In the genomic region with DNA sequence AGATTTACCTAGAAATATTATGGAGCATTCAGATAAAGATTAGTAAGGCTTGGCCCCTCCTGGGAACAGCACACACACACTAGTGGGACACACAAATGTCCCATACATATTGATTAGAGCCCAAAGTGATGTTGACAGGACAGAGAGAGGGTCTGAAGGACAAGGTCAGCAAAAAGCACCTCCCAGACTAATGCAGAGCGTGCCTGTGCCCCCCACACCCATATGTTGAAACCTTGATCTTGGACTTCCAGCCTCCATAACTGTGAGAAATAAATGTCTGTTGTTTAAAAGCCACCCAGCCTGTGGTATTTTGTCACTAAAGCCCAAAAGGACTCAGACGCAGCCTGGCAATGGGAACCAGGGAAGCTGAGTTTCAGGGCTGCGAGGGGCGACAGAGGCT, we compare ENCODE assay signal across 1 cellular context.
TF ChIP-seq lines count a peak whose summit lies in the region.

No MANE protein-coding gene starts in this region.

TF ChIP-seq in HepG2, 621 proteins besides CTCF, POLR2A, EP300 and RAD21 (continued from another document and continues in another):
- TF ChIP-seq, protein P1, sequence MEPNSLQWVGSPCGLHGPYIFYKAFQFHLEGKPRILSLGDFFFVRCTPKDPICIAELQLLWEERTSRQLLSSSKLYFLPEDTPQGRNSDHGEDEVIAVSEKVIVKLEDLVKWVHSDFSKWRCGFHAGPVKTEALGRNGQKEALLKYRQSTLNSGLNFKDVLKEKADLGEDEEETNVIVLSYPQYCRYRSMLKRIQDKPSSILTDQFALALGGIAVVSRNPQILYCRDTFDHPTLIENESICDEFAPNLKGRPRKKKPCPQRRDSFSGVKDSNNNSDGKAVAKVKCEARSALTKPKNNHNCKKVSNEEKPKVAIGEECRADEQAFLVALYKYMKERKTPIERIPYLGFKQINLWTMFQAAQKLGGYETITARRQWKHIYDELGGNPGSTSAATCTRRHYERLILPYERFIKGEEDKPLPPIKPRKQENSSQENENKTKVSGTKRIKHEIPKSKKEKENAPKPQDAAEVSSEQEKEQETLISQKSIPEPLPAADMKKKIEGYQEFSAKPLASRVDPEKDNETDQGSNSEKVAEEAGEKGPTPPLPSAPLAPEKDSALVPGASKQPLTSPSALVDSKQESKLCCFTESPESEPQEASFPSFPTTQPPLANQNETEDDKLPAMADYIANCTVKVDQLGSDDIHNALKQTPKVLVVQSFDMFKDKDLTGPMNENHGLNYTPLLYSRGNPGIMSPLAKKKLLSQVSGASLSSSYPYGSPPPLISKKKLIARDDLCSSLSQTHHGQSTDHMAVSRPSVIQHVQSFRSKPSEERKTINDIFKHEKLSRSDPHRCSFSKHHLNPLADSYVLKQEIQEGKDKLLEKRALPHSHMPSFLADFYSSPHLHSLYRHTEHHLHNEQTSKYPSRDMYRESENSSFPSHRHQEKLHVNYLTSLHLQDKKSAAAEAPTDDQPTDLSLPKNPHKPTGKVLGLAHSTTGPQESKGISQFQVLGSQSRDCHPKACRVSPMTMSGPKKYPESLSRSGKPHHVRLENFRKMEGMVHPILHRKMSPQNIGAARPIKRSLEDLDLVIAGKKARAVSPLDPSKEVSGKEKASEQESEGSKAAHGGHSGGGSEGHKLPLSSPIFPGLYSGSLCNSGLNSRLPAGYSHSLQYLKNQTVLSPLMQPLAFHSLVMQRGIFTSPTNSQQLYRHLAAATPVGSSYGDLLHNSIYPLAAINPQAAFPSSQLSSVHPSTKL (CRISPR knock-in tag; IDR thresholded peaks at IDR 0.05), result peak; percentile 62; the same call in 1 of the 2 replicates
- TF ChIP-seq NR2F6 (IDR thresholded peaks at IDR 0.05) (no peak; the same call in 1 of the 2 replicates), NR2F6 (CRISPR knock-in tag; IDR thresholded peaks at IDR 0.05) (0 out of 2 replicates have a peak, but pooled peaks have one; percentile 19), RFX5 (IDR thresholded peaks at IDR 0.05; ENCODE audit: low read depth, low read length) (no peak), SALL1 (CRISPR knock-in tag; IDR thresholded peaks at IDR 0.05) (peak; percentile 80), ZNF292 (CRISPR knock-in tag; IDR thresholded peaks at IDR 0.05; ENCODE audit: borderline replicate concordance, low read depth) (no peak), TRIM24 (CRISPR knock-in tag; IDR thresholded peaks at IDR 0.05) (no peak), JUN (CRISPR knock-in tag; IDR thresholded peaks at IDR 0.05) (no peak), ZNF589 (CRISPR knock-in tag; conservative IDR thresholded peaks at IDR 0.05) (no peak), ZNF124 (CRISPR knock-in tag; IDR thresholded peaks at IDR 0.05) (no peak), CHCHD3 (CRISPR knock-in tag; IDR thresholded peaks at IDR 0.05) (no peak), BCL6 (CRISPR knock-in tag; IDR thresholded peaks at IDR 0.05) (peak; percentile 86), NCOA2 (CRISPR knock-in tag; IDR thresholded peaks at IDR 0.05) (0 out of 2 replicates have a peak, but pooled peaks have one; percentile 20), ATM (IDR thresholded peaks at IDR 0.05; ENCODE audit: borderline replicate concordance) (no peak), CBX1 (IDR thresholded peaks at IDR 0.05; ENCODE audit: low read depth) (no peak), SIX1 (CRISPR knock-in tag; IDR thresholded peaks at IDR 0.05; ENCODE audit: borderline replicate concordance) (no peak), DR1 (CRISPR knock-in tag; IDR thresholded peaks at IDR 0.05) (no peak), BHLHE40 (IDR thresholded peaks at IDR 0.05; ENCODE audit: low read length) (0 out of 2 replicates have a peak, but pooled peaks have one; percentile 11), TBX3 (IDR thresholded peaks at IDR 0.05; ENCODE audit: borderline replicate concordance) (no peak), ZNF792 (CRISPR knock-in tag; IDR thresholded peaks at IDR 0.05) (no peak), REPIN1 (CRISPR knock-in tag; IDR thresholded peaks at IDR 0.05; ENCODE audit: borderline replicate concordance, low read depth) (0 out of 2 replicates have a peak, but pooled peaks have one; percentile 24), CCAR2 (optimal IDR thresholded peaks at IDR 0.05; ENCODE audit: low read depth, low read length) (no peak), ZBTB7A (CRISPR knock-in tag; IDR thresholded peaks at IDR 0.05) (no peak), MAFF (IDR thresholded peaks at IDR 0.05; ENCODE audit: low read depth, low read length) (peak; percentile 55), CREM (IDR thresholded peaks at IDR 0.05) (0 out of 2 replicates have a peak, but pooled peaks have one; percentile 40), CREM (CRISPR knock-in tag; IDR thresholded peaks at IDR 0.05) (no peak), TP53 (CRISPR knock-in tag; conservative IDR thresholded peaks at IDR 0.05) (no peak), ZNF564 (CRISPR knock-in tag; IDR thresholded peaks at IDR 0.05) (no peak), ATRX (CRISPR knock-in tag; IDR thresholded peaks at IDR 0.05; ENCODE audit: borderline replicate concordance) (no peak), NCOA5 (CRISPR knock-in tag; IDR thresholded peaks at IDR 0.05) (no peak), TMF1 (CRISPR knock-in tag; IDR thresholded peaks at IDR 0.05; ENCODE audit: low read depth) (no peak), ZC3H4 (CRISPR knock-in tag; IDR thresholded peaks at IDR 0.05; ENCODE audit: borderline replicate concordance) (no peak), SAP130 (CRISPR knock-in tag; IDR thresholded peaks at IDR 0.05; ENCODE audit: low read depth) (peak; percentile 38; the same call in 1 of the 2 replicates), ZNF781 (CRISPR knock-in tag; IDR thresholded peaks at IDR 0.05; ENCODE audit: borderline replicate concordance, not compliant biosample characterization) (no peak)
- TF ChIP-seq, protein P2, sequence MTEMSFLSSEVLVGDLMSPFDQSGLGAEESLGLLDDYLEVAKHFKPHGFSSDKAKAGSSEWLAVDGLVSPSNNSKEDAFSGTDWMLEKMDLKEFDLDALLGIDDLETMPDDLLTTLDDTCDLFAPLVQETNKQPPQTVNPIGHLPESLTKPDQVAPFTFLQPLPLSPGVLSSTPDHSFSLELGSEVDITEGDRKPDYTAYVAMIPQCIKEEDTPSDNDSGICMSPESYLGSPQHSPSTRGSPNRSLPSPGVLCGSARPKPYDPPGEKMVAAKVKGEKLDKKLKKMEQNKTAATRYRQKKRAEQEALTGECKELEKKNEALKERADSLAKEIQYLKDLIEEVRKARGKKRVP (CRISPR knock-in tag; IDR thresholded peaks at IDR 0.05), result no peak
- TF ChIP-seq, protein P3, sequence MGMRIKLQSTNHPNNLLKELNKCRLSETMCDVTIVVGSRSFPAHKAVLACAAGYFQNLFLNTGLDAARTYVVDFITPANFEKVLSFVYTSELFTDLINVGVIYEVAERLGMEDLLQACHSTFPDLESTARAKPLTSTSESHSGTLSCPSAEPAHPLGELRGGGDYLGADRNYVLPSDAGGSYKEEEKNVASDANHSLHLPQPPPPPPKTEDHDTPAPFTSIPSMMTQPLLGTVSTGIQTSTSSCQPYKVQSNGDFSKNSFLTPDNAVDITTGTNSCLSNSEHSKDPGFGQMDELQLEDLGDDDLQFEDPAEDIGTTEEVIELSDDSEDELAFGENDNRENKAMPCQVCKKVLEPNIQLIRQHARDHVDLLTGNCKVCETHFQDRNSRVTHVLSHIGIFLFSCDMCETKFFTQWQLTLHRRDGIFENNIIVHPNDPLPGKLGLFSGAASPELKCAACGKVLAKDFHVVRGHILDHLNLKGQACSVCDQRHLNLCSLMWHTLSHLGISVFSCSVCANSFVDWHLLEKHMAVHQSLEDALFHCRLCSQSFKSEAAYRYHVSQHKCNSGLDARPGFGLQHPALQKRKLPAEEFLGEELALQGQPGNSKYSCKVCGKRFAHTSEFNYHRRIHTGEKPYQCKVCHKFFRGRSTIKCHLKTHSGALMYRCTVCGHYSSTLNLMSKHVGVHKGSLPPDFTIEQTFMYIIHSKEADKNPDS (CRISPR knock-in tag; IDR thresholded peaks at IDR 0.05), result no peak
- TF ChIP-seq, protein P4, sequence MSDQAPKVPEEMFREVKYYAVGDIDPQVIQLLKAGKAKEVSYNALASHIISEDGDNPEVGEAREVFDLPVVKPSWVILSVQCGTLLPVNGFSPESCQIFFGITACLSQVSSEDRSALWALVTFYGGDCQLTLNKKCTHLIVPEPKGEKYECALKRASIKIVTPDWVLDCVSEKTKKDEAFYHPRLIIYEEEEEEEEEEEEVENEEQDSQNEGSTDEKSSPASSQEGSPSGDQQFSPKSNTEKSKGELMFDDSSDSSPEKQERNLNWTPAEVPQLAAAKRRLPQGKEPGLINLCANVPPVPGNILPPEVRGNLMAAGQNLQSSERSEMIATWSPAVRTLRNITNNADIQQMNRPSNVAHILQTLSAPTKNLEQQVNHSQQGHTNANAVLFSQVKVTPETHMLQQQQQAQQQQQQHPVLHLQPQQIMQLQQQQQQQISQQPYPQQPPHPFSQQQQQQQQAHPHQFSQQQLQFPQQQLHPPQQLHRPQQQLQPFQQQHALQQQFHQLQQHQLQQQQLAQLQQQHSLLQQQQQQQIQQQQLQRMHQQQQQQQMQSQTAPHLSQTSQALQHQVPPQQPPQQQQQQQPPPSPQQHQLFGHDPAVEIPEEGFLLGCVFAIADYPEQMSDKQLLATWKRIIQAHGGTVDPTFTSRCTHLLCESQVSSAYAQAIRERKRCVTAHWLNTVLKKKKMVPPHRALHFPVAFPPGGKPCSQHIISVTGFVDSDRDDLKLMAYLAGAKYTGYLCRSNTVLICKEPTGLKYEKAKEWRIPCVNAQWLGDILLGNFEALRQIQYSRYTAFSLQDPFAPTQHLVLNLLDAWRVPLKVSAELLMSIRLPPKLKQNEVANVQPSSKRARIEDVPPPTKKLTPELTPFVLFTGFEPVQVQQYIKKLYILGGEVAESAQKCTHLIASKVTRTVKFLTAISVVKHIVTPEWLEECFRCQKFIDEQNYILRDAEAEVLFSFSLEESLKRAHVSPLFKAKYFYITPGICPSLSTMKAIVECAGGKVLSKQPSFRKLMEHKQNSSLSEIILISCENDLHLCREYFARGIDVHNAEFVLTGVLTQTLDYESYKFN (CRISPR knock-in tag; conservative IDR thresholded peaks at IDR 0.05), result peak; percentile 72
- TF ChIP-seq, protein P5, sequence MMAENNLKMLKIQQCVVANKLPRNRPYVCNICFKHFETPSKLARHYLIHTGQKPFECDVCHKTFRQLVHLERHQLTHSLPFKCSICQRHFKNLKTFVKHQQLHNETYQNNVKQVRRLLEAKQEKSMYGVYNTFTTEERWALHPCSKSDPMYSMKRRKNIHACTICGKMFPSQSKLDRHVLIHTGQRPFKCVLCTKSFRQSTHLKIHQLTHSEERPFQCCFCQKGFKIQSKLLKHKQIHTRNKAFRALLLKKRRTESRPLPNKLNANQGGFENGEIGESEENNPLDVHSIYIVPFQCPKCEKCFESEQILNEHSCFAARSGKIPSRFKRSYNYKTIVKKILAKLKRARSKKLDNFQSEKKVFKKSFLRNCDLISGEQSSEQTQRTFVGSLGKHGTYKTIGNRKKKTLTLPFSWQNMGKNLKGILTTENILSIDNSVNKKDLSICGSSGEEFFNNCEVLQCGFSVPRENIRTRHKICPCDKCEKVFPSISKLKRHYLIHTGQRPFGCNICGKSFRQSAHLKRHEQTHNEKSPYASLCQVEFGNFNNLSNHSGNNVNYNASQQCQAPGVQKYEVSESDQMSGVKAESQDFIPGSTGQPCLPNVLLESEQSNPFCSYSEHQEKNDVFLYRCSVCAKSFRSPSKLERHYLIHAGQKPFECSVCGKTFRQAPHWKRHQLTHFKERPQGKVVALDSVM (CRISPR knock-in tag; IDR thresholded peaks at IDR 0.05), result no peak
- TF ChIP-seq, protein P6, sequence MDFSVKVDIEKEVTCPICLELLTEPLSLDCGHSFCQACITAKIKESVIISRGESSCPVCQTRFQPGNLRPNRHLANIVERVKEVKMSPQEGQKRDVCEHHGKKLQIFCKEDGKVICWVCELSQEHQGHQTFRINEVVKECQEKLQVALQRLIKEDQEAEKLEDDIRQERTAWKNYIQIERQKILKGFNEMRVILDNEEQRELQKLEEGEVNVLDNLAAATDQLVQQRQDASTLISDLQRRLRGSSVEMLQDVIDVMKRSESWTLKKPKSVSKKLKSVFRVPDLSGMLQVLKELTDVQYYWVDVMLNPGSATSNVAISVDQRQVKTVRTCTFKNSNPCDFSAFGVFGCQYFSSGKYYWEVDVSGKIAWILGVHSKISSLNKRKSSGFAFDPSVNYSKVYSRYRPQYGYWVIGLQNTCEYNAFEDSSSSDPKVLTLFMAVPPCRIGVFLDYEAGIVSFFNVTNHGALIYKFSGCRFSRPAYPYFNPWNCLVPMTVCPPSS (IDR thresholded peaks at IDR 0.05), result no peak
- TF ChIP-seq, protein P7, sequence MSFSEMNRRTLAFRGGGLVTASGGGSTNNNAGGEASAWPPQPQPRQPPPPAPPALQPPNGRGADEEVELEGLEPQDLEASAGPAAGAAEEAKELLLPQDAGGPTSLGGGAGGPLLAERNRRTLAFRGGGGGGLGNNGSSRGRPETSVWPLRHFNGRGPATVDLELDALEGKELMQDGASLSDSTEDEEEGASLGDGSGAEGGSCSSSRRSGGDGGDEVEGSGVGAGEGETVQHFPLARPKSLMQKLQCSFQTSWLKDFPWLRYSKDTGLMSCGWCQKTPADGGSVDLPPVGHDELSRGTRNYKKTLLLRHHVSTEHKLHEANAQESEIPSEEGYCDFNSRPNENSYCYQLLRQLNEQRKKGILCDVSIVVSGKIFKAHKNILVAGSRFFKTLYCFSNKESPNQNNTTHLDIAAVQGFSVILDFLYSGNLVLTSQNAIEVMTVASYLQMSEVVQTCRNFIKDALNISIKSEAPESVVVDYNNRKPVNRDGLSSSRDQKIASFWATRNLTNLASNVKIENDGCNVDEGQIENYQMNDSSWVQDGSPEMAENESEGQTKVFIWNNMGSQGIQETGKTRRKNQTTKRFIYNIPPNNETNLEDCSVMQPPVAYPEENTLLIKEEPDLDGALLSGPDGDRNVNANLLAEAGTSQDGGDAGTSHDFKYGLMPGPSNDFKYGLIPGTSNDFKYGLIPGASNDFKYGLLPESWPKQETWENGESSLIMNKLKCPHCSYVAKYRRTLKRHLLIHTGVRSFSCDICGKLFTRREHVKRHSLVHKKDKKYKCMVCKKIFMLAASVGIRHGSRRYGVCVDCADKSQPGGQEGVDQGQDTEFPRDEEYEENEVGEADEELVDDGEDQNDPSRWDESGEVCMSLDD (CRISPR knock-in tag; IDR thresholded peaks at IDR 0.05; ENCODE audit: borderline replicate concordance), result no peak
- TF ChIP-seq, protein P8, sequence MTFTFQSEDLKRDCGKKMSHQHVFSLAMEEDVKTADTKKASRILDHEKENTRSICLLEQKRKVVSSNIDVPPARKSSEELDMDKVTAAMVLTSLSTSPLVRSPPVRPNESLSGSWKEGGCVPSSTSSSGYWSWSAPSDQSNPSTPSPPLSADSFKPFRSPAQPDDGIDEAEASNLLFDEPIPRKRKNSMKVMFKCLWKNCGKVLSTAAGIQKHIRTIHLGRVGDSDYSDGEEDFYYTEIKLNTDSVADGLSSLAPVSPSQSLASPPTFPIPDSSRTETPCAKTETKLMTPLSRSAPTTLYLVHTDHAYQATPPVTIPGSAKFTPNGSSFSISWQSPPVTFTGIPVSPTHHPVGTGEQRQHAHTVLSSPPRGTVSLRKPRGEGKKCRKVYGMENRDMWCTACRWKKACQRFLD (CRISPR knock-in tag; IDR thresholded peaks at IDR 0.05; ENCODE audit: borderline replicate concordance), result no peak
- TF ChIP-seq, protein P9, sequence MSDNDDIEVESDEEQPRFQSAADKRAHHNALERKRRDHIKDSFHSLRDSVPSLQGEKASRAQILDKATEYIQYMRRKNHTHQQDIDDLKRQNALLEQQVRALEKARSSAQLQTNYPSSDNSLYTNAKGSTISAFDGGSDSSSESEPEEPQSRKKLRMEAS (IDR thresholded peaks at IDR 0.05), result no peak
